In the genomic region with DNA sequence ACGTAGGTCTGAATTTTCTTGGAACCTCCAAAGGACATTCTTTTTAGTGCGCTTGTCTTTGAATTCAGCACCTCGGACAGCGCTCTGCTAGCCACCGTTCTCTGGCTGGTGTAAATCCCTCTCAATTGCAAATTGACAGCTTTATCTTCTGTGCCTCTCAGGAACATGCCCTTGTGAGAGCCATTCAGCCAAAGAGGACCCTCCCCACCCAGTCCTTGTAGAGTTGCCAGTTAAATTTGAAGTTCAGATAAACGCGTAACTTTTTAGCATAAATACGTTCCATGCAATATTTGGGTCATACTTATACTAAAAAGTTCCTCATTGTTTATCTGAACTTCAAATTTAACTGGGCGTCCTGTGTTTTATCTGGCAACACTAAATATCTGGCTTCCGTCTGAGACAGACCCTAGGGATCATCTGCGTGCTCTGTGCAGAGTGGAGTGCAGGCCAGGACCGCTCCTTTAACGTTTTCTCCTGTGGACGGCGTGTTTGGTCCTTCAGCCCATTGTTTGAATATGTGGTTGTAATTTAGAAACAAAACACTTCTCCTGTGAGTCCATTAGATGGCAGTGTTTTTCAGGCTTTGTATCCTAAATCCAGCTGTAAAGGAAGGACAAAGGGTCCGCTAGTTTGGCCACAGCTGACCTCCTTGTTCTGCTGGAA, we compare ENCODE assay signal across 8 cellular contexts. TPM values are rescaled to one million over a fixed set of nuclear protein-coding genes. Genes with fewer than 3 reads are reported as not detected.
DNase-seq lines count a peak whose midpoint lies in the region; ATAC-seq, FAIRE-seq and TF ChIP-seq lines count a peak whose summit lies in the region.

No MANE protein-coding gene starts in this region.

- peak; percentile 69 for TF ChIP-seq CTCF in A673 (conservative IDR thresholded peaks at IDR 0.05; ENCODE audit: low read depth, low read length)
- TF ChIP-seq CTCF in GM12873 (IDR thresholded peaks at IDR 0.05; ENCODE audit: insufficient read depth, low read depth, low read length, missing control alignments): peak; percentile 41
- TF ChIP-seq CTCF in WTC11 (IDR thresholded peaks at IDR 0.05): peak; percentile 40
- peak; percentile 55 for TF ChIP-seq CTCF in mesothelial cell of epicardium (IDR thresholded peaks at IDR 0.05; ENCODE audit: unreplicated experiment)

- BruUV-seq in A673 (replicated peaks; lab: Mats Ljungman, UMichigan): no TSS peak

- FAIRE-seq in urothelium cell line (lab: Jason Lieb, UNC): no peak

- H3K27me3 Mint-ChIP-seq in WTC11 (ENCODE audit: low read depth): no peaks in the 10 kb centered on the region
- peaks cover 54% of the 10 kb centered on the region for H3K27me3 Mint-ChIP-seq in mesothelial cell of epicardium (ENCODE audit: low read depth)

- no peaks in the 10 kb centered on the region for H3K36me3 ChIP-seq in A673 (ENCODE audit: insufficient read depth, low read length, poor library complexity, severe bottlenecking)

- H3K4me1 ChIP-seq in A673 (ENCODE audit: insufficient read depth, low read length, poor library complexity, severe bottlenecking): no peaks in the 10 kb centered on the region

- intact Hi-C loops in A673 (cut with micrococcal nuclease; ENCODE audit: unreplicated experiment): loop anchor here (1.0 to 5.0 kb wide), 3 partner anchors 109 to 194 kb away; a partner anchor contains a TSS

- H3K27me3 ChIP-seq in A673 (replicated peaks; ENCODE audit: insufficient read depth, low read depth, low read length, poor library complexity): no peaks in the 10 kb centered on the region

- no peak overlapping the region for H3K27ac ChIP-seq in A673 (ENCODE audit: low read depth, low read length, poor library complexity, severe bottlenecking)

- no peaks in the 10 kb centered on the region for H3K9me3 ChIP-seq in A673 (ENCODE audit: low read depth, low read length, poor library complexity, severe bottlenecking)

- ATAC-seq in WTC11: peak; percentile 81
- ATAC-seq in GM18505 (IDR thresholded peaks at IDR 0.05; ENCODE audit: unreplicated experiment): no peak

- POLR2A ChIA-PET in A673 (lab: Charles Lee; ENCODE audit: low non-redundant PET) (no interaction called here), WTC11 (lab: Charles Lee) (interaction anchor here (0.5 kb wide), 1 partner anchor 160 kb away, joined by 4 read pairs; no protein-coding TSS in a partner anchor)

- no peak for TF ChIP-seq POLR2A in GM18505 (IDR thresholded peaks at IDR 0.05; ENCODE audit: borderline replicate concordance, extremely low read depth, insufficient read depth, insufficient read length)

- no peak overlapping the region; the same call in 1 of the 2 replicates for H3K27ac Mint-ChIP-seq in WTC11
- H3K27ac Mint-ChIP-seq in mesothelial cell of epicardium: no peak overlapping the region

- peaks cover 11% of the 10 kb centered on the region for H3K4me1 Mint-ChIP-seq in WTC11
- peaks cover 3% of the 10 kb centered on the region for H3K4me1 Mint-ChIP-seq in mesothelial cell of epicardium

- H3K4me3 ChIP-seq in A673 (ENCODE audit: low read depth, low read length, poor library complexity, severe bottlenecking): no peak overlapping the region

- H3K4me3 Mint-ChIP-seq in WTC11 (peak overlapping the region; percentile 48), mesothelial cell of epicardium (no peak overlapping the region)

- no peaks in the 10 kb centered on the region for H3K9me3 Mint-ChIP-seq in WTC11
- H3K9me3 Mint-ChIP-seq in mesothelial cell of epicardium: no peaks in the 10 kb centered on the region

- H3K36me3 Mint-ChIP-seq in WTC11: no peaks in the 10 kb centered on the region
- H3K36me3 Mint-ChIP-seq in mesothelial cell of epicardium: no peaks in the 10 kb centered on the region

- CTCF ChIA-PET in A673 (lab: Charles Lee) (interaction anchor here (0.7 to 1.8 kb wide), 5 partner anchors 15 to 193 kb away, joined by 3 to 23 read pairs (median 6); no protein-coding TSS in a partner anchor), WTC11 (lab: Charles Lee) (interaction anchor here (0.6 to 2.9 kb wide), 51 partner anchors 9 to 371 kb away, joined by 3 to 37 read pairs (median 5); a partner anchor contains a TSS)

- DNase-seq in A673 (ENCODE audit: low spot score) (peak; percentile 77), NCI-H2171 (lab: John Stamatoyannopoulos, UW) (peak; percentile 13), WTC11 (ENCODE audit: low spot score) (peak; percentile 82), epidermal melanocyte (ENCODE audit: insufficient read length, low spot score) (peak; percentile 89), mesothelial cell of epicardium (ENCODE audit: low spot score in 2 of 2, unreplicated experiment in 2 of 2) (peak; percentile 63 to 78), urothelium cell line (ENCODE audit: low spot score) (peak; percentile 59)

TF ChIP-seq in WTC11, 78 proteins besides CTCF, POLR2A, EP300 and RAD21 (continues in another document):
- TF ChIP-seq EMX1 (CRISPR knock-in tag; IDR thresholded peaks at IDR 0.05) (no peak), ZNF423 (CRISPR knock-in tag; IDR thresholded peaks at IDR 0.05) (no peak), ZNF219 (CRISPR knock-in tag; IDR thresholded peaks at IDR 0.05; ENCODE audit: borderline replicate concordance) (0 out of 2 replicates have a peak, but pooled peaks have one; percentile 44), ELF4 (CRISPR knock-in tag; IDR thresholded peaks at IDR 0.05; ENCODE audit: low read depth) (no peak), GABPB1 (CRISPR knock-in tag; IDR thresholded peaks at IDR 0.05) (no peak), FOXK1 (CRISPR knock-in tag; IDR thresholded peaks at IDR 0.05) (peak; percentile 78), ZNF317 (CRISPR knock-in tag; IDR thresholded peaks at IDR 0.05; ENCODE audit: borderline replicate concordance, low read depth) (no peak), NR2C2 (CRISPR knock-in tag; IDR thresholded peaks at IDR 0.05) (no peak), SMAD3 (CRISPR knock-in tag; IDR thresholded peaks at IDR 0.05; ENCODE audit: borderline replicate concordance) (peak; percentile 46; the same call in 1 of the 2 replicates), IRF2 (CRISPR knock-in tag; IDR thresholded peaks at IDR 0.05; ENCODE audit: borderline replicate concordance, low read depth) (no peak), JUN (CRISPR knock-in tag; IDR thresholded peaks at IDR 0.05) (peak; percentile 69; the same call in 1 of the 2 replicates), NFE2L1 (CRISPR knock-in tag; IDR thresholded peaks at IDR 0.05) (peak; percentile 63; the same call in 1 of the 2 replicates), ZNF396 (CRISPR knock-in tag; IDR thresholded peaks at IDR 0.05; ENCODE audit: borderline replicate concordance) (no peak)
- TF ChIP-seq, protein P1, sequence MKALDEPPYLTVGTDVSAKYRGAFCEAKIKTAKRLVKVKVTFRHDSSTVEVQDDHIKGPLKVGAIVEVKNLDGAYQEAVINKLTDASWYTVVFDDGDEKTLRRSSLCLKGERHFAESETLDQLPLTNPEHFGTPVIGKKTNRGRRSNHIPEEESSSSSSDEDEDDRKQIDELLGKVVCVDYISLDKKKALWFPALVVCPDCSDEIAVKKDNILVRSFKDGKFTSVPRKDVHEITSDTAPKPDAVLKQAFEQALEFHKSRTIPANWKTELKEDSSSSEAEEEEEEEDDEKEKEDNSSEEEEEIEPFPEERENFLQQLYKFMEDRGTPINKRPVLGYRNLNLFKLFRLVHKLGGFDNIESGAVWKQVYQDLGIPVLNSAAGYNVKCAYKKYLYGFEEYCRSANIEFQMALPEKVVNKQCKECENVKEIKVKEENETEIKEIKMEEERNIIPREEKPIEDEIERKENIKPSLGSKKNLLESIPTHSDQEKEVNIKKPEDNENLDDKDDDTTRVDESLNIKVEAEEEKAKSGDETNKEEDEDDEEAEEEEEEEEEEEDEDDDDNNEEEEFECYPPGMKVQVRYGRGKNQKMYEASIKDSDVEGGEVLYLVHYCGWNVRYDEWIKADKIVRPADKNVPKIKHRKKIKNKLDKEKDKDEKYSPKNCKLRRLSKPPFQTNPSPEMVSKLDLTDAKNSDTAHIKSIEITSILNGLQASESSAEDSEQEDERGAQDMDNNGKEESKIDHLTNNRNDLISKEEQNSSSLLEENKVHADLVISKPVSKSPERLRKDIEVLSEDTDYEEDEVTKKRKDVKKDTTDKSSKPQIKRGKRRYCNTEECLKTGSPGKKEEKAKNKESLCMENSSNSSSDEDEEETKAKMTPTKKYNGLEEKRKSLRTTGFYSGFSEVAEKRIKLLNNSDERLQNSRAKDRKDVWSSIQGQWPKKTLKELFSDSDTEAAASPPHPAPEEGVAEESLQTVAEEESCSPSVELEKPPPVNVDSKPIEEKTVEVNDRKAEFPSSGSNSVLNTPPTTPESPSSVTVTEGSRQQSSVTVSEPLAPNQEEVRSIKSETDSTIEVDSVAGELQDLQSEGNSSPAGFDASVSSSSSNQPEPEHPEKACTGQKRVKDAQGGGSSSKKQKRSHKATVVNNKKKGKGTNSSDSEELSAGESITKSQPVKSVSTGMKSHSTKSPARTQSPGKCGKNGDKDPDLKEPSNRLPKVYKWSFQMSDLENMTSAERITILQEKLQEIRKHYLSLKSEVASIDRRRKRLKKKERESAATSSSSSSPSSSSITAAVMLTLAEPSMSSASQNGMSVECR (CRISPR knock-in tag; IDR thresholded peaks at IDR 0.05; ENCODE audit: borderline replicate concordance): peak; percentile 82; the same call in 1 of the 2 replicates
- TF ChIP-seq, protein P2, sequence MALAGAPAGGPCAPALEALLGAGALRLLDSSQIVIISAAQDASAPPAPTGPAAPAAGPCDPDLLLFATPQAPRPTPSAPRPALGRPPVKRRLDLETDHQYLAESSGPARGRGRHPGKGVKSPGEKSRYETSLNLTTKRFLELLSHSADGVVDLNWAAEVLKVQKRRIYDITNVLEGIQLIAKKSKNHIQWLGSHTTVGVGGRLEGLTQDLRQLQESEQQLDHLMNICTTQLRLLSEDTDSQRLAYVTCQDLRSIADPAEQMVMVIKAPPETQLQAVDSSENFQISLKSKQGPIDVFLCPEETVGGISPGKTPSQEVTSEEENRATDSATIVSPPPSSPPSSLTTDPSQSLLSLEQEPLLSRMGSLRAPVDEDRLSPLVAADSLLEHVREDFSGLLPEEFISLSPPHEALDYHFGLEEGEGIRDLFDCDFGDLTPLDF (CRISPR knock-in tag; IDR thresholded peaks at IDR 0.05): 0 out of 2 replicates have a peak, but pooled peaks have one; percentile 47

RNA-seq across cellular contexts. Expression of a gene that starts 7.0 kb away (rescaled TPM):
- 6.4 and 7.7 TPM in 2 replicates for total RNA-seq in A673 (2021)
- total RNA-seq in WTC11 (2021): 9.3 to 10.3 TPM (median 9.6 TPM) in 3 replicates
- total RNA-seq in mesothelial cell of epicardium: 10.7 to 12.7 TPM (median 10.8 TPM) in 3 replicates

Comparison
In these comparisons a context has a peak if more than half of its experiments do, and no peak if none do; other contexts are left out.
1. DNase-seq: peak in every context shown above with its lines; median percentile 89 in epidermal melanocyte; 82 in WTC11; 77 in A673; 70 in mesothelial cell of epicardium; 59 in urothelium cell line; 13 in NCI-H2171.